In the genomic region with DNA sequence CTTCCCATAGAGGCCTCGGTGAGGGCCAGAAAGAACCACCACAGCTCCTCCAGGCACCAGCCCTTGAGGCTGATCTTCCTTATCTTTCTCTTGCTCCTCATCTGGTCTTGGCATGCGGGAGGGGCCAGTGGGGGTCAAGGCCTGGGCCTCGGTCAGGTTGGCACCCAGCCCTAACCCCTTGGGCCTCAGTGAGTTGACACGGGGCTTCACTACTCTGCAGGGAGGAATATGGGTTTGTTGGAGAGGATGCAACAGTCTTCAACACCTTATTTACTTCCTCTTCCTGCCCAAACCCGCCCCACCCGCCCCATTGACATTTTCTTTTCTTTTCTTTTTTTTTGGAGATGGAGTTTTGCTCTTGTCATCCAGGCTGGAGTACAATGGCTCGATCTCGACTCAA, we compare ENCODE assay signal across 29 cellular contexts. TPM values are rescaled to one million over a fixed set of nuclear protein-coding genes. Genes with fewer than 3 reads are reported as not detected.
DNase-seq lines count a peak whose midpoint lies in the region; ATAC-seq and TF ChIP-seq lines count a peak whose summit lies in the region.
"Had no signal": no experiment of that assay in that cellular context is flagged by ENCODE, and none has a peak within 500 bp of the region (broad histone marks: within the 10 kb centered on the region; RNA-seq: fewer than 3 reads in every experiment).

No MANE protein-coding gene starts in this region.

- no peaks in the 10 kb centered on the region for H3K9me3 ChIP-seq in CD4-positive, alpha-beta T cell (ENCODE audit: control insufficient read depth, low read length)
- H3K9me3 ChIP-seq: esophagus muscularis mucosa, stomach, thyroid gland, uterus had no signal

- H3K4me1 Mint-ChIP-seq in activated CD4-positive, alpha-beta T cell treated with anti-CD3 and anti-CD28 coated beads, Interleukin-2, amount 10 ng/mL, durations not matched to agents 7 days and 5 days, result peaks cover 33% of the 10 kb centered on the region
- peaks cover 29% of the 10 kb centered on the region for H3K4me1 Mint-ChIP-seq in CD4-positive, alpha-beta T cell (ENCODE audit: low read depth)
- peaks cover 28% of the 10 kb centered on the region for H3K4me1 Mint-ChIP-seq in activated CD4-positive, alpha-beta memory T cell treated with anti-CD3 and anti-CD28 coated beads for 36 hours (ENCODE audit: low read depth)
- peaks cover 23 to 26% of the 10 kb centered on the region in 2 donors for H3K4me1 Mint-ChIP-seq in immature natural killer cell

- CTCF ChIA-PET in activated CD4-positive, alpha-beta T cell treated with anti-CD3 and anti-CD28 coated beads, Interleukin-2, amount 10 ng/mL, durations not matched to agents 7 days and 5 days (lab: Charles Lee), result no interaction called here
- CTCF ChIA-PET in CD4-positive, alpha-beta T cell (lab: Charles Lee), result no interaction called here
- CTCF ChIA-PET in activated CD4-positive, alpha-beta memory T cell treated with anti-CD3 and anti-CD28 coated beads for 36 hours (lab: Charles Lee), result no interaction called here

- H3K27ac Mint-ChIP-seq in activated CD4-positive, alpha-beta T cell treated with anti-CD3 and anti-CD28 coated beads, Interleukin-2, amount 10 ng/mL, durations not matched to agents 7 days and 5 days, result peak overlapping the region; percentile 96
- H3K27ac Mint-ChIP-seq in CD4-positive, alpha-beta T cell, result peak overlapping the region; percentile 52
- H3K27ac Mint-ChIP-seq in activated CD4-positive, alpha-beta memory T cell treated with anti-CD3 and anti-CD28 coated beads for 36 hours, result peak overlapping the region; percentile 44
- peak overlapping the region; percentile 65 to 92 (median 82) for H3K27ac Mint-ChIP-seq in immature natural killer cell

- peaks cover 37% of the 10 kb centered on the region for H3K36me3 Mint-ChIP-seq in activated CD4-positive, alpha-beta T cell treated with anti-CD3 and anti-CD28 coated beads, Interleukin-2, amount 10 ng/mL, durations not matched to agents 7 days and 5 days (ENCODE audit: low read depth)
- peaks cover 62% of the 10 kb centered on the region for H3K36me3 Mint-ChIP-seq in CD4-positive, alpha-beta T cell (ENCODE audit: low read depth)
- H3K36me3 Mint-ChIP-seq in activated CD4-positive, alpha-beta memory T cell treated with anti-CD3 and anti-CD28 coated beads for 36 hours, result peaks cover 23% of the 10 kb centered on the region
- peaks cover 6 to 17% (median 12%) of the 10 kb centered on the region in 3 donors for H3K36me3 Mint-ChIP-seq in immature natural killer cell

- H3K27me3 Mint-ChIP-seq in activated CD4-positive, alpha-beta T cell treated with anti-CD3 and anti-CD28 coated beads, Interleukin-2, amount 10 ng/mL, durations not matched to agents 7 days and 5 days, result no peaks in the 10 kb centered on the region
- H3K27me3 Mint-ChIP-seq in CD4-positive, alpha-beta T cell, result no peaks in the 10 kb centered on the region
- H3K27me3 Mint-ChIP-seq in activated CD4-positive, alpha-beta memory T cell treated with anti-CD3 and anti-CD28 coated beads for 36 hours, result no peaks in the 10 kb centered on the region
- H3K27me3 Mint-ChIP-seq in immature natural killer cell (ENCODE audit: low read depth in 3 of 3), result peaks cover 0 to 10% (median 1%) of the 10 kb centered on the region in 3 donors

- no peak overlapping the region for H3K27ac ChIP-seq in CD4-positive, alpha-beta T cell (ENCODE audit: low read depth, low read length)
- H3K27ac ChIP-seq: esophagus muscularis mucosa, stomach, thyroid gland, uterus, WERI-Rb-1 had no signal

- no peaks in the 10 kb centered on the region for H3K27me3 ChIP-seq in CD4-positive, alpha-beta T cell (ENCODE audit: control insufficient read depth, insufficient read depth, low read length)
- H3K27me3 ChIP-seq: esophagus muscularis mucosa, stomach, thyroid gland, uterus had no signal

- no peaks in the 10 kb centered on the region for H3K9me3 Mint-ChIP-seq in activated CD4-positive, alpha-beta T cell treated with anti-CD3 and anti-CD28 coated beads, Interleukin-2, amount 10 ng/mL, durations not matched to agents 7 days and 5 days
- no peaks in the 10 kb centered on the region for H3K9me3 Mint-ChIP-seq in CD4-positive, alpha-beta T cell
- H3K9me3 Mint-ChIP-seq in activated CD4-positive, alpha-beta memory T cell treated with anti-CD3 and anti-CD28 coated beads for 36 hours, result no peaks in the 10 kb centered on the region
- no peaks in the 10 kb centered on the region for H3K9me3 Mint-ChIP-seq in immature natural killer cell

- intact Hi-C loops in CD4-positive, alpha-beta T cell (cut with DNase I, micrococcal nuclease), result no loop called here
- intact Hi-C loops in activated CD4-positive, alpha-beta memory T cell treated with anti-CD3 and anti-CD28 coated beads for 36 hours (cut with micrococcal nuclease), result no loop called here

- ATAC-seq in CD4-positive, alpha-beta T cell (ENCODE audit: poor library complexity), result no peak
- ATAC-seq: left ventricle myocardium superior, right cardiac atrium had no signal

- peak overlapping the region; percentile 81 for H3K4me3 Mint-ChIP-seq in activated CD4-positive, alpha-beta T cell treated with anti-CD3 and anti-CD28 coated beads, Interleukin-2, amount 10 ng/mL, durations not matched to agents 7 days and 5 days
- H3K4me3 Mint-ChIP-seq in CD4-positive, alpha-beta T cell, result peak overlapping the region; percentile 87
- no peak overlapping the region for H3K4me3 Mint-ChIP-seq in activated CD4-positive, alpha-beta memory T cell treated with anti-CD3 and anti-CD28 coated beads for 36 hours
- peak overlapping the region; percentile 68 to 89 (median 88) for H3K4me3 Mint-ChIP-seq in immature natural killer cell

- POLR2A ChIA-PET in activated CD4-positive, alpha-beta T cell treated with anti-CD3 and anti-CD28 coated beads, Interleukin-2, amount 10 ng/mL, durations not matched to agents 7 days and 5 days (lab: Charles Lee), result no interaction called here
- POLR2A ChIA-PET in CD4-positive, alpha-beta T cell (lab: Charles Lee), result no interaction called here
- POLR2A ChIA-PET in activated CD4-positive, alpha-beta memory T cell treated with anti-CD3 and anti-CD28 coated beads for 36 hours (lab: Charles Lee), result no interaction called here

- TF ChIP-seq CTCF in CD4-positive, alpha-beta T cell (IDR thresholded peaks at IDR 0.05), result no peak

- no peak for DNase-seq in activated CD4-positive, alpha-beta T cell treated with anti-CD3 and anti-CD28 coated beads, Interleukin-2, amount 10 ng/mL, durations not matched to agents 7 days and 5 days
- DNase-seq in activated CD4-positive, alpha-beta T cell treated with anti-CD3 and anti-CD28 coated beads, Interleukin-2, amount 50 U/mL, for 1 hour, result no peak
- DNase-seq in CD4-positive, alpha-beta T cell, result no peak
- no peak for DNase-seq in activated CD4-positive, alpha-beta memory T cell treated with anti-CD3 and anti-CD28 coated beads for 36 hours
- DNase-seq in immature natural killer cell (no peak), NCI-H510A (lab: John Stamatoyannopoulos, UW) (no peak), superior temporal gyrus (ENCODE audit: extremely low spot score) (no peak)
- DNase-seq in stimulated activated CD4-positive, alpha-beta T cell treated with anti-CD3 and anti-CD28 coated beads, Interleukin-4, amount 100 ng/mL, for 1 hour, result no peak
- DNase-seq: activated CD4-positive, alpha-beta T cell treated with anti-CD3 and anti-CD28 coated beads, Interleukin-2, amount 50 U/mL, for 48 hours; cortex of kidney; foreskin fibroblast; head of caudate nucleus; KG1; kidney; left ventricle myocardium superior; NCI-H1092 treated with DMSO at 0.1 percent for 48 hours; NCI-H1694 treated with DMSO at 0.1 percent for 48 hours; NCI-H446; NCI-H82; right cardiac atrium; SHP77 treated with DMSO at 0.1 percent for 48 hours; stimulated activated CD4-positive, alpha-beta T cell treated with anti-CD3 and anti-CD28 coated beads, Interleukin-1b, Interleukin-23, amount 100 ng/mL, for 48 hours; stimulated activated CD8-positive, alpha-beta memory T cell treated with anti-CD3 and anti-CD28 coated beads, Interleukin-4, amount 100 ng/mL, for 48 hours; stomach; T1000; thyroid gland; uterus; WERI-Rb-1 had no signal

RNA-seq across cellular contexts. Expression of a gene that starts 5.9 kb away (rescaled TPM):
- 10 to 100 TPM; 29.2 to 33.2 TPM for total RNA-seq in activated CD4-positive, alpha-beta T cell treated with anti-CD3 and anti-CD28 coated beads, Interleukin-2, amount 10 ng/mL, durations not matched to agents 7 days and 5 days
- total RNA-seq in CD4-positive, alpha-beta T cell, result 1 to 10 TPM; 8.9 to 9.6 TPM
- 10 to 100 TPM; 22.0 to 22.6 TPM for total RNA-seq in activated CD4-positive, alpha-beta memory T cell treated with anti-CD3 and anti-CD28 coated beads for 36 hours
- 10 to 100 TPM; 26.3 to 55.3 (median 27.2) TPM for polyA plus RNA-seq in immature natural killer cell

RNA-seq across cellular contexts. Expression of a gene that starts 37.9 kb away (rescaled TPM):
- 10 to 100 TPM; 44.0 to 48.6 TPM for total RNA-seq in activated CD4-positive, alpha-beta T cell treated with anti-CD3 and anti-CD28 coated beads, Interleukin-2, amount 10 ng/mL, durations not matched to agents 7 days and 5 days
- total RNA-seq in CD4-positive, alpha-beta T cell, result 10 to 100 TPM; 74.8 to 78.7 TPM
- total RNA-seq in activated CD4-positive, alpha-beta memory T cell treated with anti-CD3 and anti-CD28 coated beads for 36 hours, result 10 to 100 TPM; 23.3 to 28.9 TPM
- 100 to 1,000 TPM; 104 to 105 (median 104) TPM for polyA plus RNA-seq in immature natural killer cell

RNA-seq across cellular contexts. Expression of a gene that starts 43.8 kb away (rescaled TPM):
- total RNA-seq in activated CD4-positive, alpha-beta T cell treated with anti-CD3 and anti-CD28 coated beads, Interleukin-2, amount 10 ng/mL, durations not matched to agents 7 days and 5 days, result 10 to 100 TPM; 24.7 to 27.1 TPM
- total RNA-seq in CD4-positive, alpha-beta T cell, result 10 to 100 TPM; 17.1 to 21.0 TPM
- total RNA-seq in activated CD4-positive, alpha-beta memory T cell treated with anti-CD3 and anti-CD28 coated beads for 36 hours, result 10 to 100 TPM; 13.2 TPM
- polyA plus RNA-seq in immature natural killer cell, result 10 to 100 TPM; 27.7 to 66.4 (median 36.3) TPM

RNA-seq across cellular contexts. Expression of a gene that starts 45.0 kb away (rescaled TPM):
- 1 to 10 TPM; 1.9 to 2.8 TPM for total RNA-seq in activated CD4-positive, alpha-beta T cell treated with anti-CD3 and anti-CD28 coated beads, Interleukin-2, amount 10 ng/mL, durations not matched to agents 7 days and 5 days
- total RNA-seq in CD4-positive, alpha-beta T cell, result under 1 TPM; 0.89 to 0.93 TPM
- total RNA-seq in activated CD4-positive, alpha-beta memory T cell treated with anti-CD3 and anti-CD28 coated beads for 36 hours, result 1 to 10 TPM in 1 of 2 experiments, under 1 TPM in 1; 0.87 to 1.0 TPM
- 1 to 10 TPM in 2 of 3 donors, under 1 TPM in 1; 0.96 to 2.2 (median 1.6) TPM for polyA plus RNA-seq in immature natural killer cell

RNA-seq across cellular contexts. Expression of a gene that starts 54.1 kb away (rescaled TPM):
- 100 to 1,000 TPM; 245 to 270 TPM for total RNA-seq in activated CD4-positive, alpha-beta T cell treated with anti-CD3 and anti-CD28 coated beads, Interleukin-2, amount 10 ng/mL, durations not matched to agents 7 days and 5 days
- 100 to 1,000 TPM; 124 to 128 TPM for total RNA-seq in CD4-positive, alpha-beta T cell
- 100 to 1,000 TPM; 222 to 234 TPM for total RNA-seq in activated CD4-positive, alpha-beta memory T cell treated with anti-CD3 and anti-CD28 coated beads for 36 hours
- polyA plus RNA-seq in immature natural killer cell, result 10 to 100 TPM; 40.5 to 64.6 (median 45.7) TPM

Comparison
In these comparisons a context has a peak if more than half of its experiments do, and no peak if none do; other contexts are left out.
1. H3K27ac Mint-ChIP-seq: peak in every context shown above with its lines; median percentile 96 in activated CD4-positive, alpha-beta T cell treated with anti-CD3 and anti-CD28 coated beads, Interleukin-2, amount 10 ng/mL, durations not matched to agents 7 days and 5 days; 82 in immature natural killer cell; 52 in CD4-positive, alpha-beta T cell; 44 in activated CD4-positive, alpha-beta memory T cell treated with anti-CD3 and anti-CD28 coated beads for 36 hours.